Comparison of ENCODE assay signal across 1 cellular context in genomic region chr1:109397451-109398342, GRCh38.
TF ChIP-seq lines count a peak whose summit lies in the region.

Gene SORT1 (minus strand): TSS chr1:109397918. CDS start chr1:109397892, 26 bp downstream.

TF ChIP-seq in WTC11, 78 proteins besides CTCF, POLR2A, EP300 and RAD21 (continued from another document):
- TF ChIP-seq ETV6 (CRISPR knock-in tag; IDR thresholded peaks at IDR 0.05) (peak; percentile 33; the same call in 1 of the 2 replicates), ATF2 (CRISPR knock-in tag; IDR thresholded peaks at IDR 0.05; ENCODE audit: borderline replicate concordance, low read depth) (no peak), FOXK1 (CRISPR knock-in tag; IDR thresholded peaks at IDR 0.05) (no peak; the same call in 1 of the 2 replicates), RORB (CRISPR knock-in tag; IDR thresholded peaks at IDR 0.05) (no peak), CREB1 (CRISPR knock-in tag; IDR thresholded peaks at IDR 0.05) (no peak), ZNF512 (CRISPR knock-in tag; IDR thresholded peaks at IDR 0.05; ENCODE audit: borderline replicate concordance) (no peak), ESRRA (CRISPR knock-in tag; IDR thresholded peaks at IDR 0.05; ENCODE audit: borderline replicate concordance) (no peak), SOX15 (CRISPR knock-in tag; IDR thresholded peaks at IDR 0.05) (no peak), USF1 (CRISPR knock-in tag; IDR thresholded peaks at IDR 0.05) (no peak), SP1 (CRISPR knock-in tag; conservative IDR thresholded peaks at IDR 0.05) (peak; percentile 91), IRF1 (CRISPR knock-in tag; IDR thresholded peaks at IDR 0.05) (no peak), ZMAT4 (CRISPR knock-in tag; IDR thresholded peaks at IDR 0.05) (no peak), NR3C1 (CRISPR knock-in tag; conservative IDR thresholded peaks at IDR 0.05; ENCODE audit: low read depth) (no peak), PRDM15 (CRISPR knock-in tag; IDR thresholded peaks at IDR 0.05) (no peak), ZNF263 (CRISPR knock-in tag; IDR thresholded peaks at IDR 0.05; ENCODE audit: low read depth) (no peak), ZNF317 (CRISPR knock-in tag; IDR thresholded peaks at IDR 0.05; ENCODE audit: borderline replicate concordance, low read depth) (no peak), ZNF425 (CRISPR knock-in tag; conservative IDR thresholded peaks at IDR 0.05) (no peak), E2F1 (CRISPR knock-in tag; IDR thresholded peaks at IDR 0.05) (no peak), MLX (CRISPR knock-in tag; IDR thresholded peaks at IDR 0.05) (no peak), KAT7 (CRISPR knock-in tag; IDR thresholded peaks at IDR 0.05; ENCODE audit: borderline replicate concordance) (0 out of 2 replicates have a peak, but pooled peaks have one; percentile 25), TEAD1 (CRISPR knock-in tag; IDR thresholded peaks at IDR 0.05) (no peak), FOXP1 (CRISPR knock-in tag; IDR thresholded peaks at IDR 0.05; ENCODE audit: borderline replicate concordance) (0 out of 2 replicates have a peak, but pooled peaks have one; percentile 55), MYBL2 (CRISPR knock-in tag; IDR thresholded peaks at IDR 0.05) (no peak; the same call in 1 of the 2 replicates), EMX1 (CRISPR knock-in tag; IDR thresholded peaks at IDR 0.05) (no peak), CREM (CRISPR knock-in tag; IDR thresholded peaks at IDR 0.05) (peak; percentile 75; the same call in 1 of the 2 replicates), ZNF219 (CRISPR knock-in tag; IDR thresholded peaks at IDR 0.05; ENCODE audit: borderline replicate concordance) (no peak), NFATC4 (CRISPR knock-in tag; IDR thresholded peaks at IDR 0.05) (no peak), ATF6 (CRISPR knock-in tag; IDR thresholded peaks at IDR 0.05) (no peak), TCF7 (CRISPR knock-in tag; IDR thresholded peaks at IDR 0.05; ENCODE audit: low read depth) (no peak)
